Comparison of ENCODE assay signal across 17 cellular contexts in genomic region chr17:46047398-46047797, GRCh38. TPM values are rescaled to one million over a fixed set of nuclear protein-coding genes. Genes with fewer than 3 reads are reported as not detected.
"Had no signal": no experiment of that assay in that cellular context is flagged by ENCODE, and none has a peak within 500 bp of the region (broad histone marks: within the 10 kb centered on the region; RNA-seq: fewer than 3 reads in every experiment).

No MANE protein-coding gene starts in this region.

- H3K9me3 Mint-ChIP-seq: activated naive CD4-positive, alpha-beta T cell treated with anti-CD3 and anti-CD28 coated beads for 36 hours; brain; natural killer cell treated with Interleukin-12 subunit alpha and Interleukin-12 subunit beta and Interleukin-15 and Interleukin-18, amount 100 ng/mL, for 72 hours had no signal

- ATAC-seq: natural killer cell treated with Interleukin-12 subunit alpha and Interleukin-12 subunit beta and Interleukin-15 and Interleukin-18, amount 100 ng/mL, for 72 hours had no signal

- H3K27ac ChIP-seq: tibial artery had no signal

- DNase-seq: activated CD4-positive, alpha-beta T cell treated with anti-CD3 and anti-CD28 coated beads for 1 hour; activated CD4-positive, alpha-beta T cell treated with anti-CD3 and anti-CD28 coated beads, Interleukin-2, amount 50 U/mL, for 48 hours; activated CD8-positive, alpha-beta memory T cell treated with anti-CD3 and anti-CD28 coated beads, Interleukin-2, amount 50 U/mL, for 48 hours; activated naive CD4-positive, alpha-beta T cell treated with anti-CD3 and anti-CD28 coated beads for 36 hours; amniotic stem cell; mammary epithelial cell; occipital lobe; stimulated activated CD4-positive, alpha-beta T cell treated with anti-CD3 and anti-CD28 coated beads, Interleukin-4, amount 100 ng/mL, for 1 hour; stimulated activated CD8-positive, alpha-beta memory T cell treated with anti-CD3 and anti-CD28 coated beads, Interleukin-4, amount 100 ng/mL, for 48 hours; stomach; tibial artery had no signal

- H3K27ac Mint-ChIP-seq: activated naive CD4-positive, alpha-beta T cell treated with anti-CD3 and anti-CD28 coated beads for 36 hours had no signal

- H3K27me3 ChIP-seq: stomach, tibial artery had no signal

- H3K9me3 ChIP-seq: stomach, tibial artery had no signal

- H3K4me3 Mint-ChIP-seq: activated naive CD4-positive, alpha-beta T cell treated with anti-CD3 and anti-CD28 coated beads for 36 hours; brain; natural killer cell treated with Interleukin-12 subunit alpha and Interleukin-12 subunit beta and Interleukin-15 and Interleukin-18, amount 100 ng/mL, for 72 hours had no signal

- H3K4me3 ChIP-seq: stomach, tibial artery had no signal

RNA-seq across cellular contexts. Expression of gene STH, which starts 48.3 kb away (rescaled TPM):
- total RNA-seq: activated naive CD4-positive, alpha-beta T cell treated with anti-CD3 and anti-CD28 coated beads for 36 hours; dermis blood vessel endothelial cell; mammary epithelial cell; mononuclear cell; natural killer cell treated with Interleukin-12 subunit alpha and Interleukin-12 subunit beta and Interleukin-15 and Interleukin-18, amount 100 ng/mL, for 72 hours; pulmonary artery endothelial cell; stomach had no signal
- polyA plus RNA-seq: esophagus, mammary epithelial cell, stomach had no signal
